In the genomic region with DNA sequence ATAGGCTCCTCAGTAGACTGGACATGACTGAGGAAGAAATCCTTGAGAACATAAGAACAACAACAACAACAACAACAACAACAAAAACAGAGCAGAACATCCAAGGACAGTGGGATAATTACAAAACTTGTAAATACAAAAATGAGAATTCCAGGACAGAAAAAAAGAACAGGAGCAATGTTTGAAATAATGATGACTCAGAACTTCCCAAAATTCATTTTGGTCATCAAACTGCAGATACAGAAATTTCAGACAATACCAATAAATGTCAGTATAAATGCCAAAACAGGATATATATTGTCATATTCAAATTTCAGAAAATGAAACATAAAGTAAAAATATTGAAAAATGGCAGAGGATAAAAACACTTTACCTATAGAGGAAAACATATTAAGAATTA, we compare ENCODE assay signal across 35 cellular contexts.
"Had no signal": no experiment of that assay in that cellular context is flagged by ENCODE, and none has a peak within 500 bp of the region (broad histone marks: within the 10 kb centered on the region; RNA-seq: fewer than 3 reads in every experiment).

No MANE protein-coding gene starts in this region.

- H3K36me3 ChIP-seq: MG63 had no signal

- H3K9me3 ChIP-seq: MG63 had no signal

- H3K4me3 ChIP-seq: MG63 had no signal

- H3K27me3 ChIP-seq: MG63 had no signal

- DNase-seq: Karpas-422, Kasumi-1, MG63, MM.1S, MV-4-11, NCI-H1048, NCI-H1092, NCI-H1092 treated with DMSO at 0.1 percent for 48 hours, NCI-H1105, NCI-H1105 treated with DMSO at 0.1 percent for 48 hours, NCI-H1417, NCI-H1417 treated with DMSO at 0.1 percent for 48 hours, NCI-H1436, NCI-H1436 treated with DMSO at 0.1 percent for 48 hours, NCI-H146, NCI-H1694, NCI-H1694 treated with DMSO at 0.1 percent for 48 hours, NCI-H187, NCI-H187 treated with DMSO at 0.1 percent for 48 hours, NCI-H1930, NCI-H2029, NCI-H2029 treated with DMSO at 0.1 percent for 48 hours, NCI-H2081, NCI-H2081 treated with DMSO at 0.1 percent for 48 hours, NCI-H2107, NCI-H2171, NCI-H2171 treated with DMSO at 0.1 percent for 48 hours, NCI-H2227 treated with DMSO at 0.1 percent for 48 hours, NCI-H226, NCI-H345, NCI-H446, NCI-H446 treated with DMSO at 0.1 percent for 48 hours, NCI-H510A, NCI-H510A treated with DMSO at 0.1 percent for 48 hours, NCI-H524 had no signal
